12 cellular contexts compared by ENCODE assay signal in the genomic region with DNA sequence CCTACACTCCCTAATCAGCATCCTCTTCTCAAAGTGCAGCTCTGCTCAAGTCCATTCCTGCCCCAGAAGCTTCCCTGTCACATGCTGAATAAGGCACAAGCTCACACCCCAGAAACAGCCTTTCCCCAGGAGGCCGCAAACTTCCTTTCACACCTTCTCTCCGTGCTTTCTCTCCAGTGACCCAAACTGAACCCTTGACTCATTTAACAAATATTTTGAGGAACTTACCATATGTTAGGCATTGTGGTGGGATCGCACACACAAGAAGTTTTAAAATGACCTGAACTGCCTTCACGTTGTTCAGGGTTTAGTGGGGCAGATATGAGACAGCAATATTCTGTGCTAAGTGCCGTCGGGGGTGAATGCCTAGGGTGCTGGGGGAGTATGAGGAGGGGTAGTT.
A peak's percentile ranks its signal among the peaks of the same experiment; 100 is the strongest.
DNase-seq lines count a peak whose midpoint lies in the region; ATAC-seq and TF ChIP-seq lines count a peak whose summit lies in the region.
"Had no signal": no experiment of that assay in that cellular context is flagged by ENCODE, and none has a peak within 500 bp of the region (broad histone marks: within the 10 kb centered on the region; RNA-seq: fewer than 3 reads in every experiment).

No MANE protein-coding gene starts in this region.

- H3K27ac ChIP-seq in RWPE2 (ENCODE audit: poor library complexity, severe bottlenecking) = peak overlapping the region; percentile 74
- H3K27ac ChIP-seq: sigmoid colon had no signal

- H3K4me1 ChIP-seq in RWPE2 (ENCODE audit: insufficient read depth, poor library complexity, severe bottlenecking) = peaks cover 23% of the 10 kb centered on the region
- no peaks in the 10 kb centered on the region for H3K4me1 ChIP-seq in mucosa of descending colon (ENCODE audit: low read depth)

- no peaks in the 10 kb centered on the region for H3K9me3 ChIP-seq in RWPE2 (ENCODE audit: severe bottlenecking)
- no peaks in the 10 kb centered on the region for H3K9me3 ChIP-seq in mucosa of descending colon
- H3K9me3 ChIP-seq: sigmoid colon had no signal

- no peak overlapping the region for H3K4me3 ChIP-seq in RWPE2 (ENCODE audit: severe bottlenecking)
- no peak overlapping the region for H3K4me3 ChIP-seq in mucosa of descending colon
- H3K4me3 ChIP-seq: sigmoid colon had no signal

- TF ChIP-seq CTCF in RWPE2 (IDR thresholded peaks at IDR 0.05; ENCODE audit: poor library complexity, severe bottlenecking) (no peak), mucosa of descending colon (IDR thresholded peaks at IDR 0.05) (no peak), GM13977 (IDR thresholded peaks at IDR 0.05; ENCODE audit: extremely low read depth, insufficient read depth, missing control alignments) (no peak)

- no peaks in the 10 kb centered on the region for H3K27me3 ChIP-seq in RWPE2 (ENCODE audit: insufficient read depth, poor library complexity, severe bottlenecking)

- in situ Hi-C loops in GM13977 (cut with MboI; ENCODE audit: low pct_unique_long_range_greater_than_20kb, low sequenced_read_pairs, unreplicated experiment) = no loop called here

- peak; percentile 64 for ATAC-seq in GM19438 (IDR thresholded peaks at IDR 0.05; ENCODE audit: low read depth, unreplicated experiment)
- peak; percentile 80 for ATAC-seq in HG03060 (IDR thresholded peaks at IDR 0.05; ENCODE audit: low read depth, unreplicated experiment)
- peak; percentile 41 for ATAC-seq in RWPE2 (ENCODE audit: low read depth)
- ATAC-seq in mucosa of descending colon = no peak
- ATAC-seq: left lobe of liver had no signal

- DNase-seq in AML-193 (lab: John Stamatoyannopoulos, UW) (peak; percentile 65 to 68), RWPE2 (ENCODE audit: low spot score) (no peak), mucosa of descending colon (no peak), OCI-M2 (lab: John Stamatoyannopoulos, UW; ENCODE audit: unreplicated experiment) (no peak), GM13977 (ENCODE audit: low spot score) (no peak), iPS-NIHi11 (ENCODE audit: low spot score) (no peak)
- DNase-seq: activated CD4-positive, alpha-beta T cell treated with anti-CD3 and anti-CD28 coated beads, Interleukin-2, amount 50 U/mL, for 4 hours; C1 segment of cervical spinal cord; sigmoid colon had no signal

- H3K36me3 ChIP-seq in RWPE2 (ENCODE audit: low read depth) (no peaks in the 10 kb centered on the region), mucosa of descending colon (ENCODE audit: low read depth) (no peaks in the 10 kb centered on the region)
- H3K36me3 ChIP-seq: sigmoid colon had no signal

- intact Hi-C loops in mucosa of descending colon (cut with DNase I, micrococcal nuclease) = no loop called here

Comparison
In these comparisons a context has a peak if more than half of its experiments do, and no peak if none do; other contexts are left out.
1. DNase-seq: peak in AML-193 (2 of 2); none in RWPE2 (single experiment), mucosa of descending colon (0 of 3), OCI-M2 (single experiment), GM13977 (single experiment) and iPS-NIHi11 (single experiment).